Comparison of ENCODE assay signal across 13 cellular contexts in genomic region chr22:32804823-32805585, GRCh38. TPM values are rescaled to one million over a fixed set of nuclear protein-coding genes. Genes with fewer than 3 reads are reported as not detected.
DNase-seq lines count a peak whose midpoint lies in the region; ATAC-seq and TF ChIP-seq lines count a peak whose summit lies in the region.
"Had no signal": no experiment of that assay in that cellular context is flagged by ENCODE, and none has a peak within 500 bp of the region (broad histone marks: within the 10 kb centered on the region; RNA-seq: fewer than 3 reads in every experiment).

No MANE protein-coding gene starts in this region.

- peaks cover 22% of the 10 kb centered on the region for H3K27me3 Mint-ChIP-seq in brain
- H3K27me3 Mint-ChIP-seq in stimulated activated memory B cell treated with anti-CD40 and anti-IgM and Interleukin-4, amounts not matched to agents 10 μg/mL and 1 μg/mL and 100 μg/mL, for 72 hours = peaks cover 49% of the 10 kb centered on the region
- H3K27me3 Mint-ChIP-seq in CD4-positive, alpha-beta memory T cell = peaks cover 43 to 46% of the 10 kb centered on the region in 2 donors

- H3K27me3 ChIP-seq in hepatocyte = no peaks in the 10 kb centered on the region
- H3K27me3 ChIP-seq in CD4-positive, alpha-beta memory T cell (ENCODE audit: insufficient read depth, low read length) = peaks cover 13% of the 10 kb centered on the region

- no peak for DNase-seq in AG04449 (ENCODE audit: low read depth, low spot score)
- DNase-seq in hepatocyte (ENCODE audit: low spot score) = no peak
- no peak for DNase-seq in retinal pigment epithelial cell (ENCODE audit: low read depth)
- no peak for DNase-seq in CD4-positive, alpha-beta memory T cell
- DNase-seq: activated CD4-positive, alpha-beta T cell treated with anti-CD3 and anti-CD28 coated beads for 4 hours; HCEC 1CT; KBM-7; NCI-H2029 had no signal

- POLR2A ChIA-PET in AG04449 (lab: Yijun Ruan, JAX) = interaction anchor here (1.3 to 5.9 kb wide), 4 partner anchors 6 to 274 kb away, joined by 5 to 96 read pairs (median 20); no protein-coding TSS in a partner anchor
- POLR2A ChIA-PET in CD4-positive, alpha-beta memory T cell (lab: Charles Lee; ENCODE audit: partially characterized antibody) = no interaction called here

- no peak for ATAC-seq in stimulated activated memory B cell treated with anti-CD40 and anti-IgM and Interleukin-4, amounts not matched to agents 10 μg/mL and 1 μg/mL and 100 μg/mL, for 72 hours
- ATAC-seq in HG03442 (IDR thresholded peaks at IDR 0.05; ENCODE audit: unreplicated experiment) = no peak
- ATAC-seq in HG03045 (IDR thresholded peaks at IDR 0.05; ENCODE audit: unreplicated experiment) = no peak
- ATAC-seq: GM12878 had no signal

- no peaks in the 10 kb centered on the region for H3K9me2 ChIP-seq in hepatocyte (replicated peaks; ENCODE audit: insufficient read depth)

- H3K27ac Mint-ChIP-seq in brain = peak overlapping the region; percentile 31 to 83 (median 60)
- H3K27ac Mint-ChIP-seq in stimulated activated memory B cell treated with anti-CD40 and anti-IgM and Interleukin-4, amounts not matched to agents 10 μg/mL and 1 μg/mL and 100 μg/mL, for 72 hours = no peak overlapping the region
- no peak overlapping the region for H3K27ac Mint-ChIP-seq in CD4-positive, alpha-beta memory T cell

- H3K4me1 Mint-ChIP-seq in brain = peaks cover 84% of the 10 kb centered on the region
- peaks cover 4% of the 10 kb centered on the region for H3K4me1 Mint-ChIP-seq in stimulated activated memory B cell treated with anti-CD40 and anti-IgM and Interleukin-4, amounts not matched to agents 10 μg/mL and 1 μg/mL and 100 μg/mL, for 72 hours
- peaks cover 0 to 5% (median under 1%) of the 10 kb centered on the region in 4 donors for H3K4me1 Mint-ChIP-seq in CD4-positive, alpha-beta memory T cell

- no peaks in the 10 kb centered on the region for H3K36me3 ChIP-seq in hepatocyte (replicated peaks; ENCODE audit: insufficient read depth, low read depth)
- H3K36me3 ChIP-seq in CD4-positive, alpha-beta memory T cell (ENCODE audit: insufficient read depth, low read length) = no peaks in the 10 kb centered on the region

- intact Hi-C loops in CD4-positive, alpha-beta memory T cell (cut with micrococcal nuclease) = no loop called here

- no peaks in the 10 kb centered on the region for H3K36me3 Mint-ChIP-seq in brain
- no peaks in the 10 kb centered on the region for H3K36me3 Mint-ChIP-seq in stimulated activated memory B cell treated with anti-CD40 and anti-IgM and Interleukin-4, amounts not matched to agents 10 μg/mL and 1 μg/mL and 100 μg/mL, for 72 hours
- H3K36me3 Mint-ChIP-seq in CD4-positive, alpha-beta memory T cell = no peaks in the 10 kb centered on the region

- H4K20me1 ChIP-seq in hepatocyte (ENCODE audit: insufficient read depth, poor library complexity, severe bottlenecking) = peaks cover 33% of the 10 kb centered on the region

- no peak overlapping the region for H3K27ac ChIP-seq in hepatocyte
- no peak overlapping the region for H3K27ac ChIP-seq in CD4-positive, alpha-beta memory T cell (ENCODE audit: low read depth, low read length)

- peaks cover 49% of the 10 kb centered on the region for H3K4me1 ChIP-seq in hepatocyte (ENCODE audit: insufficient read depth)
- H3K4me1 ChIP-seq in CD4-positive, alpha-beta memory T cell (ENCODE audit: insufficient read depth, low read length) = no peaks in the 10 kb centered on the region

- TF ChIP-seq CTCF in AG04449 (IDR thresholded peaks at IDR 0.05; ENCODE audit: insufficient read depth, low read length, missing control alignments) (no peak), brain (conservative IDR thresholded peaks at IDR 0.05) (no peak), hepatocyte (IDR thresholded peaks at IDR 0.05; ENCODE audit: poor library complexity) (no peak), retinal pigment epithelial cell (conservative IDR thresholded peaks at IDR 0.05; ENCODE audit: low read depth, low read length) (no peak)

- no peak overlapping the region for H2AFZ ChIP-seq in hepatocyte

- H3K79me2 ChIP-seq in hepatocyte = peaks cover 75% of the 10 kb centered on the region

- no peaks in the 10 kb centered on the region for H3K9me3 Mint-ChIP-seq in brain
- no peaks in the 10 kb centered on the region for H3K9me3 Mint-ChIP-seq in stimulated activated memory B cell treated with anti-CD40 and anti-IgM and Interleukin-4, amounts not matched to agents 10 μg/mL and 1 μg/mL and 100 μg/mL, for 72 hours
- H3K9me3 Mint-ChIP-seq in CD4-positive, alpha-beta memory T cell = no peaks in the 10 kb centered on the region

- peak overlapping the region; percentile 83 to 95 (median 86) for H3K4me3 Mint-ChIP-seq in brain
- no peak overlapping the region for H3K4me3 Mint-ChIP-seq in stimulated activated memory B cell treated with anti-CD40 and anti-IgM and Interleukin-4, amounts not matched to agents 10 μg/mL and 1 μg/mL and 100 μg/mL, for 72 hours
- no peak overlapping the region for H3K4me3 Mint-ChIP-seq in CD4-positive, alpha-beta memory T cell

- CTCF ChIA-PET in AG04449 (lab: Yijun Ruan, JAX) = interaction anchor here (0.9 to 17.3 kb wide), 11 partner anchors 8 to 277 kb away, joined by 3 to 501 read pairs (median 14); no protein-coding TSS in a partner anchor
- CTCF ChIA-PET in CD4-positive, alpha-beta memory T cell (lab: Charles Lee; ENCODE audit: partially characterized antibody) = interaction anchor here (1.0 kb wide), 1 partner anchor 8 kb away, joined by 3 read pairs; no protein-coding TSS in a partner anchor

- peak overlapping the region; percentile 87 for H3K4me2 ChIP-seq in hepatocyte

- H3K9me3 ChIP-seq in hepatocyte (ENCODE audit: low read depth) = no peaks in the 10 kb centered on the region
- H3K9me3 ChIP-seq in CD4-positive, alpha-beta memory T cell (ENCODE audit: control insufficient read depth in 1 of 2, low read length in 2 of 2) = no peaks in the 10 kb centered on the region

- H3K4me3 ChIP-seq in AG04449 (ENCODE audit: low read depth, low read length) = peak overlapping the region; percentile 77
- H3K4me3 ChIP-seq in hepatocyte = no peak overlapping the region
- peak overlapping the region; percentile 100 for H3K4me3 ChIP-seq in retinal pigment epithelial cell (ENCODE audit: low read length)
- no peak overlapping the region for H3K4me3 ChIP-seq in CD4-positive, alpha-beta memory T cell (ENCODE audit: low read length in 2 of 2)
- H3K4me3 ChIP-seq: GM12878 had no signal

- 70% methylated on average over 11 of the region's 12 CpGs for WGBS in hepatocyte (ENCODE audit: low lambda C conversion rate, missing lambda C conversion rate)

RNA-seq across cellular contexts. Expression of gene TIMP3, which starts 3.5 kb away (rescaled TPM):
- polyA plus RNA-seq in brain (ENCODE audit: insufficient read depth, low read depth, low replicate concordance) = 47.8 TPM
- total RNA-seq in hepatocyte = 92.3 and 96.1 TPM in 2 replicates
- 76.6 and 91.6 TPM in 2 replicates for polyA plus RNA-seq in hepatocyte
- total RNA-seq in CD4-positive, alpha-beta memory T cell = 1 to 10 TPM; 1.7 to 2.3 TPM
- polyA plus RNA-seq in CD4-positive, alpha-beta memory T cell = not detected

Comparison
In these comparisons a context has a peak if more than half of its experiments do, and no peak if none do; other contexts are left out.
1. H3K4me3 ChIP-seq: peak in AG04449 (single experiment) and retinal pigment epithelial cell (single experiment); none in hepatocyte (single experiment) and CD4-positive, alpha-beta memory T cell (0 of 2).
2. H3K27ac Mint-ChIP-seq: peak in brain (5 of 5); none in stimulated activated memory B cell treated with anti-CD40 and anti-IgM and Interleukin-4, amounts not matched to agents 10 μg/mL and 1 μg/mL and 100 μg/mL, for 72 hours (single experiment) and CD4-positive, alpha-beta memory T cell (0 of 7).
3. H3K4me3 Mint-ChIP-seq: peak in brain (5 of 5); none in stimulated activated memory B cell treated with anti-CD40 and anti-IgM and Interleukin-4, amounts not matched to agents 10 μg/mL and 1 μg/mL and 100 μg/mL, for 72 hours (single experiment) and CD4-positive, alpha-beta memory T cell (0 of 8).
4. RNA of gene TIMP3, which starts 3.5 kb away (polyA plus RNA-seq): 76.6 to 91.6 TPM in hepatocyte and 47.8 TPM in brain (single experiment); not detected in CD4-positive, alpha-beta memory T cell; every median in the first group is over 10 times any median in the second.